ENCODE assay signal across 13 cellular contexts in the genomic region with DNA sequence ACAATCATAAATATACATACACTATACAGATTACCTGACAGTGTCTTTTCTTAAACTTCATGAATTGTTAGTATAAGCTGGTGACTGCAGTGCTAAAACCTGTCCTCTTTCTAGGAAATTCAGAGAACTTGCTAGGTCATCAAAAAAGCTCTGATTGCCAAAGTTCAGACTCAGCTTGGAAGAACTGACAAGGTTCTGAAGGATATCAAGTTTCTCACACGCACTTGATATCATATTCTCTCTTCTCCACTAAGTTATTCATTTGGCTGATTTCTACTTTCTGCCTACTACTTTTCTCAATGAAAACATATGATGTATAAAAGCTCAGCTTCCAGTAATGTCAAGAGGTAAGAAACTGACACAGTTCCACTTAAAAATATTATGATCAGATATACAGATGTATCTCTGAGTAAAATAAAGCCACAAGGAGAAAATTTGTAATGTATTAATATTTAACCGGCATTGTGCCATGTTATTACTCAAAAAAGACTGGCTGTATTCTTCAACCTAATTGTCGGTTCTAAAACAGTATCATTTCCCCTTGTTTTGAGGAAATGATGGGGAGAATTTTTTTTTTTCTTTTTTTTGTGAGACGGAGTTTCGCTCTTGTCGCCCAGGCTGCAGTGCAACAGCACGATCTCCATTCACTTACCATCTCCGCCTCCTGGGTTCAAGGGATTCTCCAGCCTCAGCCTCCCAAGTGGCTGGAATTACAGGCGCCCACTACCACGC. TPM values are rescaled to one million over a fixed set of nuclear protein-coding genes. Genes with fewer than 3 reads are reported as not detected.
A peak's percentile ranks its signal among the peaks of the same experiment; 100 is the strongest.
DNase-seq lines count a peak whose midpoint lies in the region; ATAC-seq and TF ChIP-seq lines count a peak whose summit lies in the region.
"Had no signal": no experiment of that assay in that cellular context is flagged by ENCODE, and none has a peak within 500 bp of the region (broad histone marks: within the 10 kb centered on the region; RNA-seq: fewer than 3 reads in every experiment).

No MANE protein-coding gene starts in this region.

- H4K5ac ChIP-seq in IMR-90 (ENCODE audit: low read depth, low read length), result no peak overlapping the region

- no peak for TF ChIP-seq RAD21 in IMR-90 (IDR thresholded peaks at IDR 0.05; ENCODE audit: low read length)

- H4K20me1 ChIP-seq in IMR-90 (ENCODE audit: insufficient read depth, low read length), result no peaks in the 10 kb centered on the region

- ATAC-seq in IMR-90 (ENCODE audit: low read depth), result no peak
- no peak for ATAC-seq in HG03354 (IDR thresholded peaks at IDR 0.05; ENCODE audit: poor library complexity, severe bottlenecking, unreplicated experiment)
- ATAC-seq: CD8-positive, alpha-beta T cell had no signal

- BruUV-seq in IMR-90 (replicated peaks; lab: Mats Ljungman, UMichigan), result no TSS peak

- H3K27me3 ChIP-seq in IMR-90 (ENCODE audit: control insufficient read depth, insufficient read depth, low read length) (no peaks in the 10 kb centered on the region), vagina (no peaks in the 10 kb centered on the region)
- H3K27me3 ChIP-seq: dorsolateral prefrontal cortex had no signal

- peak overlapping the region; percentile 74 to 75 for H3K4me3 Mint-ChIP-seq in CD14-positive monocyte
- H3K4me3 Mint-ChIP-seq: activated naive CD4-positive, alpha-beta T cell treated with anti-CD3 and anti-CD28 coated beads, Interleukin-2, amount 50 U/mL, for 24 hours; CD8-positive, alpha-beta T cell had no signal

- H3K4me3 ChIP-seq in IMR-90 (ENCODE audit: insufficient read depth, low read depth, low read length), result no peak overlapping the region
- peak overlapping the region; percentile 28; the same call in 1 of the 2 replicates for H3K4me3 ChIP-seq in SK-N-MC
- no peak overlapping the region for H3K4me3 ChIP-seq in vagina

- POLR2A ChIA-PET in IMR-90 (lab: Charles Lee; ENCODE audit: unreplicated experiment), result no interaction called here

- no CpG with 5 or more reads among the region's 10 CpGs for WGBS in IMR-90 (ENCODE audit: extremely low coverage in 2 of 2, insufficient read length in 1 of 2), 2 experiments

- H3K9me3 Mint-ChIP-seq in CD14-positive monocyte, result peaks cover 0 to 2% (median 0%) of the 10 kb centered on the region in 7 donors
- H3K9me3 Mint-ChIP-seq: activated naive CD4-positive, alpha-beta T cell treated with anti-CD3 and anti-CD28 coated beads, Interleukin-2, amount 50 U/mL, for 24 hours; CD8-positive, alpha-beta T cell had no signal

- H3K4me1 ChIP-seq in IMR-90 (ENCODE audit: control insufficient read depth, insufficient read depth, low read length) (0 out of 2 replicates have a peak, but pooled peaks cover 2% of the 10 kb centered on the region), vagina (peaks cover 28% of the 10 kb centered on the region)

- peak overlapping the region; percentile 78 to 94 (median 86) for H3K27ac Mint-ChIP-seq in CD14-positive monocyte
- H3K27ac Mint-ChIP-seq: activated naive CD4-positive, alpha-beta T cell treated with anti-CD3 and anti-CD28 coated beads, Interleukin-2, amount 50 U/mL, for 24 hours; CD8-positive, alpha-beta T cell had no signal

- TF ChIP-seq POLR2A in IMR-90 (IDR thresholded peaks at IDR 0.05; ENCODE audit: low read depth, low read length) (no peak), vagina (IDR thresholded peaks at IDR 0.05) (no peak)

- H3K9me3 ChIP-seq in IMR-90 (ENCODE audit: control insufficient read depth, insufficient read depth, low read length) (no peaks in the 10 kb centered on the region), SK-N-MC (ENCODE audit: low read depth, low read length) (no peaks in the 10 kb centered on the region), vagina (no peaks in the 10 kb centered on the region)

- no peak overlapping the region for H2AK5ac ChIP-seq in IMR-90 (ENCODE audit: low read depth, low read length)

- no peak overlapping the region for H2AK9ac ChIP-seq in IMR-90 (replicated peaks; ENCODE audit: low read depth, low read length, poor library complexity)

- no peak overlapping the region for H3K14ac ChIP-seq in IMR-90 (replicated peaks; ENCODE audit: low read depth, low read length)

- no peak overlapping the region for H4K8ac ChIP-seq in IMR-90 (ENCODE audit: low read depth in 2 of 2, low read length in 2 of 2)

- no peak overlapping the region for H3K4ac ChIP-seq in IMR-90 (ENCODE audit: low read depth, low read length)

- no peak for DNase-seq in CD14-positive monocyte (ENCODE audit: low spot score)
- DNase-seq in IMR-90, result peak; percentile 51
- DNase-seq in SK-N-MC (ENCODE audit: low read depth, low spot score), result no peak
- DNase-seq in iris pigment epithelial cell (ENCODE audit: low read depth), result peak; percentile 58
- no peak for DNase-seq in vagina (ENCODE audit: extremely low spot score in 2 of 2)
- DNase-seq in EL, result no peak
- no peak for DNase-seq in AG08395 (ENCODE audit: low spot score)
- DNase-seq: CD8-positive, alpha-beta T cell; dorsolateral prefrontal cortex; NCI-H2029; stimulated activated CD8-positive, alpha-beta memory T cell treated with anti-CD3 and anti-CD28 coated beads, Interleukin-4, amount 100 ng/mL, for 48 hours had no signal

- dilution Hi-C loops in IMR-90 (cut with HindIII; ENCODE audit: low sequenced_read_pairs, unreplicated experiment), result no loop called here

- H3K23ac ChIP-seq in IMR-90 (ENCODE audit: low read depth, low read length), result no peak overlapping the region

- H2BK20ac ChIP-seq in IMR-90 (ENCODE audit: low read depth, low read length), result no peak overlapping the region

- no peak overlapping the region for H2BK15ac ChIP-seq in IMR-90 (ENCODE audit: low read depth, low read length)

- no peak overlapping the region for H4K91ac ChIP-seq in IMR-90 (ENCODE audit: insufficient read depth, low read depth, low read length)

- no peaks in the 10 kb centered on the region for H3K27me3 Mint-ChIP-seq in CD14-positive monocyte (ENCODE audit: low read depth in 3 of 3)
- H3K27me3 Mint-ChIP-seq: activated naive CD4-positive, alpha-beta T cell treated with anti-CD3 and anti-CD28 coated beads, Interleukin-2, amount 50 U/mL, for 24 hours had no signal

- H3K79me1 ChIP-seq in IMR-90 (ENCODE audit: low read depth in 1 of 2, low read length in 2 of 2), result peaks cover 0 to 11% of the 10 kb centered on the region in 2 experiments; a peak in 2 of 4 replicates

- no peak overlapping the region for H2BK5ac ChIP-seq in IMR-90 (ENCODE audit: low read depth, low read length, poor library complexity, severe bottlenecking)

- peaks cover 0 to 7% of the 10 kb centered on the region in 2 donors for H3K36me3 Mint-ChIP-seq in CD14-positive monocyte
- H3K36me3 Mint-ChIP-seq: activated naive CD4-positive, alpha-beta T cell treated with anti-CD3 and anti-CD28 coated beads, Interleukin-2, amount 50 U/mL, for 24 hours had no signal

- H2AFZ ChIP-seq in IMR-90 (replicated peaks; ENCODE audit: low read length, poor library complexity), result no peak overlapping the region

- intact Hi-C loops in CD14-positive monocyte (cut with micrococcal nuclease) (loop anchor here in 1 of 2 donors (10.0 kb wide), 1 partner anchor 960 kb away; a partner anchor contains a TSS), IMR-90 (cut with micrococcal nuclease) (loop anchor here (5.0 kb wide), 1 partner anchor 33 kb away; no protein-coding TSS in a partner anchor), vagina (cut with DNase I) (no loop called here)

- no peak overlapping the region for H3K4me2 ChIP-seq in IMR-90 (ENCODE audit: low read depth, low read length)

- no peaks in the 10 kb centered on the region for H3K36me3 ChIP-seq in IMR-90 (ENCODE audit: control insufficient read depth, insufficient read depth, low read length)
- no peaks in the 10 kb centered on the region for H3K36me3 ChIP-seq in SK-N-MC (ENCODE audit: insufficient read depth, low read length)
- H3K36me3 ChIP-seq in vagina, result no peaks in the 10 kb centered on the region

- H3K27ac ChIP-seq in IMR-90 (ENCODE audit: insufficient read depth, low read length) (no peak overlapping the region), SK-N-MC (no peak overlapping the region), vagina (no peak overlapping the region)

- H3K18ac ChIP-seq in IMR-90 (ENCODE audit: low read depth, low read length), result no peak overlapping the region

- no peak for TF ChIP-seq CTCF in CD14-positive monocyte (IDR thresholded peaks at IDR 0.05)
- no peak for TF ChIP-seq CTCF in IMR-90 (conservative IDR thresholded peaks at IDR 0.05; ENCODE audit: low read depth, low read length)
- no peak for TF ChIP-seq CTCF in vagina (IDR thresholded peaks at IDR 0.05)

- H3K9ac ChIP-seq in IMR-90 (ENCODE audit: low read depth, low read length) (no peak overlapping the region), SK-N-MC (ENCODE audit: insufficient read length) (no peak overlapping the region)

- in situ Hi-C loops in IMR-90 (cut with MboI; ENCODE audit: low sequenced_read_pairs), result no loop called here

- no peak overlapping the region for H2BK120ac ChIP-seq in IMR-90 (ENCODE audit: low read depth, low read length)

- H3K56ac ChIP-seq in IMR-90 (ENCODE audit: extremely low read depth, insufficient read depth, low read length), result no peak overlapping the region

- H3K9me1 ChIP-seq in IMR-90 (ENCODE audit: insufficient read depth, low read length), result no peaks in the 10 kb centered on the region

- CTCF ChIA-PET in IMR-90 (lab: Yijun Ruan, JAX), result no interaction called here

- peaks cover 47% of the 10 kb centered on the region for H3K4me1 Mint-ChIP-seq in CD14-positive monocyte

TF ChIP-seq in IMR-90, 13 proteins besides CTCF, POLR2A, EP300 and RAD21:
- peak; percentile 89 for TF ChIP-seq MAFK (IDR thresholded peaks at IDR 0.05; ENCODE audit: low read depth, low read length)
- no peak for TF ChIP-seq CEBPB (IDR thresholded peaks at IDR 0.05; ENCODE audit: low read depth, low read length)
- no peak for TF ChIP-seq FOS (IDR thresholded peaks at IDR 0.05; ENCODE audit: low read depth, low read length)

RNA-seq across cellular contexts. Expression of a gene that starts 2.4 kb away (rescaled TPM):
- polyA plus RNA-seq in CD14-positive monocyte (1 to 10 TPM; 6.3 to 7.1 TPM), IMR-90 (2012; rRNA removed) (26.9 and 29.4 TPM in 2 replicates)
- total RNA-seq in IMR-90 (2012; rRNA removed) (50.3 and 70.4 TPM in 2 replicates), vagina (33.9 TPM)
- polyA plus RNA-seq in IMR-90 (2012; cell fraction: cytosol; rRNA removed), result 7.3 and 13.5 TPM in 2 replicates
- 3.2 and 21.3 TPM in 2 replicates for polyA plus RNA-seq in IMR-90 (2012; cell fraction: nucleus; rRNA removed; ENCODE audit: low replicate concordance)

RNA-seq across cellular contexts. Expression of a gene that starts 31.3 kb away (rescaled TPM):
- polyA plus RNA-seq in CD14-positive monocyte, result 10 to 100 TPM; 15.8 to 19.7 TPM
- total RNA-seq in IMR-90 (2012; rRNA removed), result 11.8 and 26.4 TPM in 2 replicates
- polyA plus RNA-seq in IMR-90 (2012; rRNA removed), result 10.4 and 13.8 TPM in 2 replicates
- 2.1 and 3.2 TPM in 2 replicates for polyA plus RNA-seq in IMR-90 (2012; cell fraction: cytosol; rRNA removed)
- 3.1 and 10.1 TPM in 2 replicates for polyA plus RNA-seq in IMR-90 (2012; cell fraction: nucleus; rRNA removed; ENCODE audit: low replicate concordance)
- 10.3 TPM for total RNA-seq in vagina

Comparison
In these comparisons a context has a peak if more than half of its experiments do, and no peak if none do; other contexts are left out.
1. DNase-seq: peak in IMR-90 (single experiment) and iris pigment epithelial cell (single experiment); none in CD14-positive monocyte (single experiment), SK-N-MC (single experiment), vagina (0 of 2), EL (single experiment) and AG08395 (single experiment).